7 cellular contexts compared by ENCODE assay signal in the genomic region with DNA sequence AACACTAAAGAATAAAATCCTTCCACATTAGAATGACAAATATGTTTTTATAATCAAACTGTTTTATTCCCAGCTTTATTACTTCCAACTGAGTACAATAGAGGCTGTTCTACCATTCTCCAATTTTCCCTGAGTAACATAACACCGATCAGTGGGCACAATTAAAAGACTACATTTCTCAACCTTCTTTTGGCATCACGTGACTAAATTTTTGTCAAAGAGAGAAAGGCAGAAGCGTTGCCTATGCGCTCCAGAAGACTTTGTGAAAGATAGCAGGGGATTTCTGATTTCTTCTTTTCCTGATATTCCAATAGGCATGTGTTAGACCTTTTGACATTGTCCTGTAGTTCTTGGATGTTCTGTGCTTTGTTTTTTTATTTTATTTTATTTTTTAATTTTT.
"Had no signal": no experiment of that assay in that cellular context is flagged by ENCODE, and none has a peak within 500 bp of the region (broad histone marks: within the 10 kb centered on the region; RNA-seq: fewer than 3 reads in every experiment).

No MANE protein-coding gene starts in this region.

- FAIRE-seq: G401.6, GM12891, GM12892, GM18507, GM19239 had no signal

- DNase-seq: GDM1, GF-D8 had no signal
